ENCODE assay signal across 2 cellular contexts in the genomic region with DNA sequence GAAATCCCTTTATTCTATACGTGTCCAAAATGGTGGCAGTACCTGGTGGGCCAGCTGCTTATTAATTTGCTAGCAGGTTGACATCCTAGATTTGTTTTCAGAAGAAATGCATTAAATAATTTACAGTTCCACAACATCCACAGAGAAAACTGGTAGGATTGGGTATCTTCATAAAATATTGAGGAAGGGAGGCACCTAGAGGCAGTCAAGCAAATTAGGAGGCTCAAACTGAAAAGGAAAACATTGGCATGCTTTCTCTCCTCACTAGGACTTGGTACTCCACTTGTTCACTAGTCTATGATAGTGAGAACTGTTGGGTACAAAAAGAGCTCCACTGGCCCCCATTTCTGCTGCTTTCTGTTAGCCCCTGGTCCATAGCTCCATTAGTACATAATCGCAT.
TF ChIP-seq lines count a peak whose summit lies in the region.

No MANE protein-coding gene starts in this region.

TF ChIP-seq in SK-N-SH, 30 proteins besides CTCF, POLR2A, EP300 and RAD21 (continued from another document):
- TF ChIP-seq, protein P1, sequence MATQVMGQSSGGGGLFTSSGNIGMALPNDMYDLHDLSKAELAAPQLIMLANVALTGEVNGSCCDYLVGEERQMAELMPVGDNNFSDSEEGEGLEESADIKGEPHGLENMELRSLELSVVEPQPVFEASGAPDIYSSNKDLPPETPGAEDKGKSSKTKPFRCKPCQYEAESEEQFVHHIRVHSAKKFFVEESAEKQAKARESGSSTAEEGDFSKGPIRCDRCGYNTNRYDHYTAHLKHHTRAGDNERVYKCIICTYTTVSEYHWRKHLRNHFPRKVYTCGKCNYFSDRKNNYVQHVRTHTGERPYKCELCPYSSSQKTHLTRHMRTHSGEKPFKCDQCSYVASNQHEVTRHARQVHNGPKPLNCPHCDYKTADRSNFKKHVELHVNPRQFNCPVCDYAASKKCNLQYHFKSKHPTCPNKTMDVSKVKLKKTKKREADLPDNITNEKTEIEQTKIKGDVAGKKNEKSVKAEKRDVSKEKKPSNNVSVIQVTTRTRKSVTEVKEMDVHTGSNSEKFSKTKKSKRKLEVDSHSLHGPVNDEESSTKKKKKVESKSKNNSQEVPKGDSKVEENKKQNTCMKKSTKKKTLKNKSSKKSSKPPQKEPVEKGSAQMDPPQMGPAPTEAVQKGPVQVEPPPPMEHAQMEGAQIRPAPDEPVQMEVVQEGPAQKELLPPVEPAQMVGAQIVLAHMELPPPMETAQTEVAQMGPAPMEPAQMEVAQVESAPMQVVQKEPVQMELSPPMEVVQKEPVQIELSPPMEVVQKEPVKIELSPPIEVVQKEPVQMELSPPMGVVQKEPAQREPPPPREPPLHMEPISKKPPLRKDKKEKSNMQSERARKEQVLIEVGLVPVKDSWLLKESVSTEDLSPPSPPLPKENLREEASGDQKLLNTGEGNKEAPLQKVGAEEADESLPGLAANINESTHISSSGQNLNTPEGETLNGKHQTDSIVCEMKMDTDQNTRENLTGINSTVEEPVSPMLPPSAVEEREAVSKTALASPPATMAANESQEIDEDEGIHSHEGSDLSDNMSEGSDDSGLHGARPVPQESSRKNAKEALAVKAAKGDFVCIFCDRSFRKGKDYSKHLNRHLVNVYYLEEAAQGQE (IDR thresholded peaks at IDR 0.05; ENCODE audit: low read depth, low read length) = no peak
- TF ChIP-seq FOSL2 (IDR thresholded peaks at IDR 0.05; ENCODE audit: borderline replicate concordance, low read depth) (no peak), EZH2phosphoT487 (IDR thresholded peaks at IDR 0.05; ENCODE audit: borderline replicate concordance, low read depth) (no peak), SMC3 (IDR thresholded peaks at IDR 0.05; ENCODE audit: low read depth, low read length) (no peak), RFX5 (IDR thresholded peaks at IDR 0.05; ENCODE audit: low read length) (no peak), NRF1 (IDR thresholded peaks at IDR 0.05; ENCODE audit: low read depth, low read length) (no peak), FOXJ3 (CRISPR knock-in tag; IDR thresholded peaks at IDR 0.05) (no peak)

TF ChIP-seq in SK-N-SH treated with all-trans-retinoic acid at 6 μM for 48 hours, 23 proteins besides CTCF, POLR2A, EP300 and RAD21 (continued from another document):
- TF ChIP-seq, protein P2, sequence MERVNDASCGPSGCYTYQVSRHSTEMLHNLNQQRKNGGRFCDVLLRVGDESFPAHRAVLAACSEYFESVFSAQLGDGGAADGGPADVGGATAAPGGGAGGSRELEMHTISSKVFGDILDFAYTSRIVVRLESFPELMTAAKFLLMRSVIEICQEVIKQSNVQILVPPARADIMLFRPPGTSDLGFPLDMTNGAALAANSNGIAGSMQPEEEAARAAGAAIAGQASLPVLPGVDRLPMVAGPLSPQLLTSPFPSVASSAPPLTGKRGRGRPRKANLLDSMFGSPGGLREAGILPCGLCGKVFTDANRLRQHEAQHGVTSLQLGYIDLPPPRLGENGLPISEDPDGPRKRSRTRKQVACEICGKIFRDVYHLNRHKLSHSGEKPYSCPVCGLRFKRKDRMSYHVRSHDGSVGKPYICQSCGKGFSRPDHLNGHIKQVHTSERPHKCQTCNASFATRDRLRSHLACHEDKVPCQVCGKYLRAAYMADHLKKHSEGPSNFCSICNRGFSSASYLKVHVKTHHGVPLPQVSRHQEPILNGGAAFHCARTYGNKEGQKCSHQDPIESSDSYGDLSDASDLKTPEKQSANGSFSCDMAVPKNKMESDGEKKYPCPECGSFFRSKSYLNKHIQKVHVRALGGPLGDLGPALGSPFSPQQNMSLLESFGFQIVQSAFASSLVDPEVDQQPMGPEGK (CRISPR knock-in tag; IDR thresholded peaks at IDR 0.05; ENCODE audit: borderline replicate concordance) = no peak
- no peak for TF ChIP-seq ESRRG (CRISPR knock-in tag; IDR thresholded peaks at IDR 0.05)
- TF ChIP-seq ZFP3 (CRISPR knock-in tag; IDR thresholded peaks at IDR 0.05) = no peak
